8 cellular contexts compared by ENCODE assay signal in genomic region chr2:74690571-74690970, GRCh38. TPM values are rescaled to one million over a fixed set of nuclear protein-coding genes. Genes with fewer than 3 reads are reported as not detected.
DNase-seq lines count a peak whose midpoint lies in the region; ATAC-seq, FAIRE-seq and TF ChIP-seq lines count a peak whose summit lies in the region.

No MANE protein-coding gene starts in this region.

- H3K9me3 ChIP-seq in gastroesophageal sphincter = no peaks in the 10 kb centered on the region
- no peaks in the 10 kb centered on the region for H3K9me3 ChIP-seq in ovary

- CTCF ChIA-PET in AG04449 (lab: Yijun Ruan, JAX) = interaction anchor here (0.6 to 3.0 kb wide), 35 partner anchors 11 to 918 kb away, joined by 3 to 142 read pairs (median 5); no protein-coding TSS in a partner anchor

- POLR2A ChIA-PET in AG04449 (lab: Yijun Ruan, JAX) = no interaction called here

- H3K36me3 ChIP-seq in gastroesophageal sphincter (no peaks in the 10 kb centered on the region), ovary (no peaks in the 10 kb centered on the region)

- no peak for DNase-seq in AG04449 (ENCODE audit: low read depth, low spot score)
- peak; percentile 25 for DNase-seq in GM04503 (ENCODE audit: low read depth)
- DNase-seq in NCI-H1694 treated with DMSO at 0.1 percent for 48 hours (lab: John Stamatoyannopoulos, UW) = peak; percentile 47
- DNase-seq in ovary = no peak
- DNase-seq in posterior vena cava (ENCODE audit: low spot score) = no peak

- H3K4me1 ChIP-seq in gastroesophageal sphincter (no peaks in the 10 kb centered on the region), ovary (ENCODE audit: insufficient read depth) (no peaks in the 10 kb centered on the region)

- H3K27ac ChIP-seq in gastroesophageal sphincter (no peak overlapping the region), ovary (no peak overlapping the region)

- H3K4me3 ChIP-seq in AG04449 (ENCODE audit: low read depth, low read length) = no peak overlapping the region
- no peak overlapping the region for H3K4me3 ChIP-seq in gastroesophageal sphincter
- no peak overlapping the region for H3K4me3 ChIP-seq in ovary

- TF ChIP-seq EP300 in gastroesophageal sphincter (IDR thresholded peaks at IDR 0.05) (no peak), ovary (IDR thresholded peaks at IDR 0.05) (no peak)

- 3 to 12% methylated on average over 4 of the region's 4 CpGs for WGBS in gastroesophageal sphincter (ENCODE audit: low coverage in 1 of 2), 2 donors
- 2 to 13% (median 6%) methylated on average over 4 of the region's 4 CpGs for WGBS in ovary, 3 donors

- TF ChIP-seq POLR2A in gastroesophageal sphincter (IDR thresholded peaks at IDR 0.05) (no peak), ovary (IDR thresholded peaks at IDR 0.05) (no peak)

- peak; percentile 95 for FAIRE-seq in TTC549 (lab: Jason Lieb, UNC)

- intact Hi-C loops in ovary (cut with DNase I) (loop anchor here in 2 of 4 donors (5.0 to 10.0 kb wide), 2 partner anchors 187 to 194 kb away; no protein-coding TSS in a partner anchor), posterior vena cava (cut with DNase I) (loop anchor here in 1 of 2 donors (5.0 kb wide), 1 partner anchor 187 kb away; no protein-coding TSS in a partner anchor)

- no peaks in the 10 kb centered on the region for H3K27me3 ChIP-seq in gastroesophageal sphincter
- no peaks in the 10 kb centered on the region for H3K27me3 ChIP-seq in ovary

- peak; percentile 64 for TF ChIP-seq CTCF in AG04449 (IDR thresholded peaks at IDR 0.05; ENCODE audit: insufficient read depth, low read length, missing control alignments)
- peak; percentile 17 to 62 (median 42) for TF ChIP-seq CTCF in gastroesophageal sphincter (IDR thresholded peaks at IDR 0.05)
- peak; percentile 18 to 33 (median 28) for TF ChIP-seq CTCF in ovary (IDR thresholded peaks at IDR 0.05)

- ATAC-seq in HG02588 (IDR thresholded peaks at IDR 0.05; ENCODE audit: unreplicated experiment) = peak; percentile 62
- ATAC-seq in gastroesophageal sphincter = no peak

RNA-seq across cellular contexts. Expression of gene SEMA4F, which starts 36.5 kb away (rescaled TPM):
- total RNA-seq in gastroesophageal sphincter = 10 to 100 TPM in 1 of 4 donors, 1 to 10 TPM in 3; 2.7 to 11.5 (median 3.6) TPM
- total RNA-seq in ovary = 10 to 100 TPM in 3 of 7 donors, 1 to 10 TPM in 4; 6.2 to 13.5 (median 7.4) TPM
- 1 to 10 TPM; 3.8 to 6.9 TPM for polyA plus RNA-seq in ovary
- total RNA-seq in posterior vena cava = 1 to 10 TPM; 3.2 to 3.9 TPM

RNA-seq across cellular contexts. Expression of gene M1AP, which starts 42.4 kb away (rescaled TPM):
- under 1 TPM in 1 of 4 donors, not detected in 3; 0.81 TPM for total RNA-seq in gastroesophageal sphincter
- under 1 TPM in 4 of 7 donors, not detected in 3; 0.36 to 0.50 (median 0.45) TPM for total RNA-seq in ovary
- polyA plus RNA-seq in ovary = under 1 TPM; 0.42 to 0.72 TPM
- under 1 TPM in 1 of 2 donors, not detected in 1; 0.19 TPM for total RNA-seq in posterior vena cava

Comparison
In these comparisons a context has a peak if more than half of its experiments do, and no peak if none do; other contexts are left out.
1. DNase-seq: peak in GM04503 (single experiment) and NCI-H1694 treated with DMSO at 0.1 percent for 48 hours (single experiment); none in AG04449 (single experiment), ovary (0 of 5) and posterior vena cava (single experiment).
2. Peak in every context shown above with its lines, with median percentiles within 50 percentile points of each other: CTCF ChIP-seq.